9 cellular contexts compared by ENCODE assay signal in genomic region chr12:65685514-65685913, GRCh38.
DNase-seq lines count a peak whose midpoint lies in the region; ATAC-seq, FAIRE-seq and TF ChIP-seq lines count a peak whose summit lies in the region.
"Had no signal": no experiment of that assay in that cellular context is flagged by ENCODE, and none has a peak within 500 bp of the region (broad histone marks: within the 10 kb centered on the region; RNA-seq: fewer than 3 reads in every experiment).

No MANE protein-coding gene starts in this region.

- dilution Hi-C loops in IMR-90 (cut with HindIII; ENCODE audit: low sequenced_read_pairs, unreplicated experiment): no loop called here

- H2AFZ ChIP-seq in IMR-90 (replicated peaks; ENCODE audit: low read length, poor library complexity) (no peak overlapping the region), K562 (ENCODE audit: low read depth, low read length) (no peak overlapping the region)

- peak overlapping the region; percentile 46; the same call in 1 of the 2 replicates for H2BK20ac ChIP-seq in IMR-90 (ENCODE audit: low read depth, low read length)

- no peak overlapping the region for H3K4me3 ChIP-seq in IMR-90 (ENCODE audit: insufficient read depth, low read depth, low read length)
- no peak overlapping the region for H3K4me3 ChIP-seq in K562
- H3K4me3 ChIP-seq in liver (ENCODE audit: low read depth in 1 of 3, low read length in 3 of 3): no peak overlapping the region

- H4K20me1 ChIP-seq in IMR-90 (ENCODE audit: insufficient read depth, low read length) (no peaks in the 10 kb centered on the region), K562 (replicated peaks; ENCODE audit: control insufficient read depth, insufficient read depth, low read length) (no peaks in the 10 kb centered on the region)

- H3K36me3 ChIP-seq in IMR-90 (ENCODE audit: control insufficient read depth, insufficient read depth, low read length) (no peaks in the 10 kb centered on the region), K562 (ENCODE audit: control insufficient read depth, insufficient read depth, low read length) (no peaks in the 10 kb centered on the region), liver (ENCODE audit: control insufficient read depth in 4 of 4, insufficient read depth in 3 of 4, low read depth in 1 of 4, low read length in 3 of 4) (no peaks in the 10 kb centered on the region)

- BruUV-seq in IMR-90 (replicated peaks; lab: Mats Ljungman, UMichigan): no TSS peak
- BruUV-seq in K562 (replicated peaks; lab: Mats Ljungman, UMichigan): no TSS peak

- POLR2A ChIA-PET in IMR-90 (lab: Charles Lee; ENCODE audit: unreplicated experiment): no interaction called here
- POLR2A ChIA-PET in K562 (lab: Yijun Ruan, JAX): no interaction called here

- no peak overlapping the region for H3K18ac ChIP-seq in IMR-90 (ENCODE audit: low read depth, low read length)

- no peaks in the 10 kb centered on the region; the same call in 1 of the 2 replicates for H3K4me1 ChIP-seq in IMR-90 (ENCODE audit: control insufficient read depth, insufficient read depth, low read length)
- H3K4me1 ChIP-seq in K562 (replicated peaks in 1 of 2; ENCODE audit: control insufficient read depth in 2 of 2, insufficient read depth in 2 of 2, low read length in 2 of 2): peaks cover 0 to 10% of the 10 kb centered on the region in 2 experiments; a peak in 2 of 5 replicates
- H3K4me1 ChIP-seq in liver (ENCODE audit: control insufficient read depth in 4 of 4, insufficient read depth in 4 of 4, low read length in 3 of 4): no peaks in the 10 kb centered on the region

- ATAC-seq in IMR-90 (ENCODE audit: low read depth): peak; percentile 59; the same call in 1 of the 2 replicates
- peak; percentile 79 for ATAC-seq in K562

- H3K4me1 Mint-ChIP-seq in activated T-helper 2 cell treated with anti-CD3 and anti-CD28 coated beads, Interferon-gamma antibody, Interleukin-2, Interleukin-4, amounts not matched to agents 10 μg/mL and 5 μg/mL and 100 μg/mL, durations not matched to agents 14 hours and 24 hours and 36 hours (ENCODE audit: low read depth): no peaks in the 10 kb centered on the region

- TF ChIP-seq CTCF in D721Med (IDR thresholded peaks at IDR 0.05; ENCODE audit: insufficient read depth, missing control alignments): peak; percentile 46
- peak; percentile 58 for TF ChIP-seq CTCF in IMR-90 (conservative IDR thresholded peaks at IDR 0.05; ENCODE audit: low read depth, low read length)
- peak; percentile 50 to 70 (median 60) for TF ChIP-seq CTCF in K562 (IDR thresholded peaks at IDR 0.05 in 2 of 3, conservative IDR thresholded peaks at IDR 0.05 in 1 of 3; ENCODE audit: insufficient read depth in 2 of 3, low read depth in 1 of 3, low read length in 3 of 3)
- TF ChIP-seq CTCF in liver (IDR thresholded peaks at IDR 0.05; ENCODE audit: low read depth, low read length, missing input control): peak; percentile 25

- no peaks in the 10 kb centered on the region for H3K27me3 ChIP-seq in IMR-90 (ENCODE audit: control insufficient read depth, insufficient read depth, low read length)
- no peaks in the 10 kb centered on the region for H3K27me3 ChIP-seq in K562 (ENCODE audit: control insufficient read depth in 2 of 2, insufficient read depth in 2 of 2, low read length in 2 of 2)
- H3K27me3 ChIP-seq in liver (ENCODE audit: control insufficient read depth in 4 of 4, insufficient read depth in 4 of 4, low read length in 3 of 4): no peaks in the 10 kb centered on the region

- H3K79me1 ChIP-seq in IMR-90 (ENCODE audit: low read depth in 1 of 2, low read length in 2 of 2): no peaks in the 10 kb centered on the region

- H3K79me2 ChIP-seq in K562 (ENCODE audit: control insufficient read depth, insufficient read depth, low read length): no peaks in the 10 kb centered on the region

- no CpG with 5 or more reads among the region's 4 CpGs for WGBS in IMR-90 (ENCODE audit: extremely low coverage in 2 of 2, insufficient read length in 1 of 2), 2 experiments
- 5% methylated on average over 4 of the region's 4 CpGs for WGBS in K562 (ENCODE audit: insufficient coverage, low coverage, missing lambda C conversion rate)
- 66% methylated on average over 4 of the region's 4 CpGs for WGBS in liver

- H3K36me3 Mint-ChIP-seq in activated T-helper 2 cell treated with anti-CD3 and anti-CD28 coated beads, Interferon-gamma antibody, Interleukin-2, Interleukin-4, amounts not matched to agents 10 μg/mL and 5 μg/mL and 100 μg/mL, durations not matched to agents 14 hours and 24 hours and 36 hours (ENCODE audit: low read depth): no peaks in the 10 kb centered on the region

- H3K27me3 Mint-ChIP-seq in activated T-helper 2 cell treated with anti-CD3 and anti-CD28 coated beads, Interferon-gamma antibody, Interleukin-2, Interleukin-4, amounts not matched to agents 10 μg/mL and 5 μg/mL and 100 μg/mL, durations not matched to agents 14 hours and 24 hours and 36 hours (ENCODE audit: low read depth): peaks cover 4% of the 10 kb centered on the region

- peak overlapping the region; percentile 60 for H2BK5ac ChIP-seq in IMR-90 (ENCODE audit: low read depth, low read length, poor library complexity, severe bottlenecking)

- intact Hi-C loops in IMR-90 (cut with micrococcal nuclease): no loop called here
- intact Hi-C loops in K562 (cut with micrococcal nuclease): loop anchor here (1.0 to 10.0 kb wide), 3 partner anchors 82 to 371 kb away; no protein-coding TSS in a partner anchor
- intact Hi-C loops in activated T-helper 2 cell treated with anti-CD3 and anti-CD28 coated beads, Interferon-gamma antibody, Interleukin-2, Interleukin-4, amounts not matched to agents 10 μg/mL and 5 μg/mL and 100 μg/mL, durations not matched to agents 14 hours and 24 hours and 36 hours (cut with micrococcal nuclease): loop anchor here (5.0 to 10.0 kb wide), 2 partner anchors 128 to 791 kb away; no protein-coding TSS in a partner anchor

- H2BK15ac ChIP-seq in IMR-90 (ENCODE audit: low read depth, low read length): no peak overlapping the region

- TF ChIP-seq RAD21 in IMR-90 (IDR thresholded peaks at IDR 0.05; ENCODE audit: low read length): peak; percentile 64
- peak; percentile 55 to 81 for TF ChIP-seq RAD21 in K562 (CRISPR knock-in tag; conservative IDR thresholded peaks at IDR 0.05 in 1 of 2, IDR thresholded peaks at IDR 0.05 in 1 of 2)
- TF ChIP-seq RAD21 in liver (IDR thresholded peaks at IDR 0.05): peak; percentile 59 to 72

- H3K9ac ChIP-seq in IMR-90 (ENCODE audit: low read depth, low read length) (no peak overlapping the region), K562 (ENCODE audit: insufficient read depth in 1 of 2, low read depth in 2 of 2, low read length in 2 of 2) (no peak overlapping the region), liver (ENCODE audit: low read depth in 1 of 2, low read length in 2 of 2) (no peak overlapping the region)

- H3K4me2 ChIP-seq in IMR-90 (ENCODE audit: low read depth, low read length) (no peak overlapping the region), K562 (ENCODE audit: insufficient read depth, low read length) (no peak overlapping the region)

- TF ChIP-seq POLR2A in IMR-90 (IDR thresholded peaks at IDR 0.05; ENCODE audit: low read depth, low read length) (no peak), K562 (conservative IDR thresholded peaks at IDR 0.05) (no peak)

- H3K27ac ChIP-seq in IMR-90 (ENCODE audit: insufficient read depth, low read length) (no peak overlapping the region), K562 (ENCODE audit: extremely low read depth, low read depth, low read length) (no peak overlapping the region), liver (ENCODE audit: low read depth in 1 of 2, low read length in 2 of 2) (no peak overlapping the region)

- H3K9me3 Mint-ChIP-seq in activated T-helper 2 cell treated with anti-CD3 and anti-CD28 coated beads, Interferon-gamma antibody, Interleukin-2, Interleukin-4, amounts not matched to agents 10 μg/mL and 5 μg/mL and 100 μg/mL, durations not matched to agents 14 hours and 24 hours and 36 hours: no peaks in the 10 kb centered on the region
- H3K9me3 Mint-ChIP-seq: T-helper 1 cell treated with Interleukin-12 subunit alpha and Interleukin-12 subunit beta and Interleukin-4 antibody, amounts not matched to agents 30 μg/mL and 1 μg/mL, for 36 hours had no signal

- FAIRE-seq in D721Med (lab: Jason Lieb, UNC): peak; percentile 11
- FAIRE-seq in K562 (lab: Jason Lieb, UNC): peak; percentile 61

- in situ Hi-C loops in IMR-90 (cut with MboI; ENCODE audit: low sequenced_read_pairs): loop anchor here (25.0 kb wide), 1 partner anchor 373 kb away; no protein-coding TSS in a partner anchor
- in situ Hi-C loops in K562 (cut with MboI): no loop called here

- DNase-seq in D721Med (ENCODE audit: insufficient read length, low spot score) (no peak), IMR-90 (peak; percentile 43), K562 (ENCODE audit: extremely low read depth in 1 of 4, low spot score in 3 of 4) (peak; percentile 20 to 34 (median 25)), amygdala (lab: John Stamatoyannopoulos, UW) (no peak)
- no peak for DNase-seq in activated T-helper 2 cell treated with anti-CD3 and anti-CD28 coated beads, Interferon-gamma antibody, Interleukin-2, Interleukin-4, amounts not matched to agents 10 μg/mL and 5 μg/mL and 100 μg/mL, durations not matched to agents 14 hours and 24 hours and 36 hours (ENCODE audit: low spot score)
- DNase-seq in stimulated activated CD8-positive, alpha-beta memory T cell treated with anti-CD3 and anti-CD28 coated beads, Interleukin-4, amount 100 ng/mL, for 48 hours: no peak
- no peak for DNase-seq in NK-92 treated with Interleukin-12 subunit alpha and Interleukin-12 subunit beta, amount 100 ng/mL, for 24 hours (lab: John Stamatoyannopoulos, UW)

- no peak overlapping the region for H2AK5ac ChIP-seq in IMR-90 (ENCODE audit: low read depth, low read length)

- H4K8ac ChIP-seq in IMR-90 (ENCODE audit: low read depth in 2 of 2, low read length in 2 of 2): no peak overlapping the region

- H3K56ac ChIP-seq in IMR-90 (ENCODE audit: extremely low read depth, insufficient read depth, low read length): no peak overlapping the region

- H3K9me3 ChIP-seq in IMR-90 (ENCODE audit: control insufficient read depth, insufficient read depth, low read length): no peaks in the 10 kb centered on the region
- no peaks in the 10 kb centered on the region for H3K9me3 ChIP-seq in K562 (replicated peaks; ENCODE audit: control insufficient read depth, insufficient read depth, low read depth, low read length)
- H3K9me3 ChIP-seq in liver (ENCODE audit: control insufficient read depth in 4 of 4, low read length in 3 of 4): no peaks in the 10 kb centered on the region

- CTCF ChIA-PET in IMR-90 (lab: Yijun Ruan, JAX): interaction anchor here (0.6 kb wide), 1 partner anchor 514 kb away, joined by 3 read pairs; no protein-coding TSS in a partner anchor
- CTCF ChIA-PET in K562 (lab: Yijun Ruan, JAX; ENCODE audit: low intra/inter-chr PET ratio): interaction anchor here (0.9 to 1.6 kb wide), 2 partner anchors 83 to 120 kb away, joined by 4 to 7 read pairs; no protein-coding TSS in a partner anchor

- no peak overlapping the region for H3K23ac ChIP-seq in IMR-90 (ENCODE audit: low read depth, low read length)

- no peak overlapping the region for H3K14ac ChIP-seq in IMR-90 (replicated peaks; ENCODE audit: low read depth, low read length)

- no peak overlapping the region for H3K4me3 Mint-ChIP-seq in activated T-helper 2 cell treated with anti-CD3 and anti-CD28 coated beads, Interferon-gamma antibody, Interleukin-2, Interleukin-4, amounts not matched to agents 10 μg/mL and 5 μg/mL and 100 μg/mL, durations not matched to agents 14 hours and 24 hours and 36 hours (ENCODE audit: low read depth)
- H3K4me3 Mint-ChIP-seq: T-helper 1 cell treated with Interleukin-12 subunit alpha and Interleukin-12 subunit beta and Interleukin-4 antibody, amounts not matched to agents 30 μg/mL and 1 μg/mL, for 36 hours had no signal

- H3K9me1 ChIP-seq in IMR-90 (ENCODE audit: insufficient read depth, low read length) (no peaks in the 10 kb centered on the region), K562 (ENCODE audit: control insufficient read depth, insufficient read depth, low read length) (no peaks in the 10 kb centered on the region)

- H4K5ac ChIP-seq in IMR-90 (ENCODE audit: low read depth, low read length): no peak overlapping the region

- no peak overlapping the region for H3K27ac Mint-ChIP-seq in activated T-helper 2 cell treated with anti-CD3 and anti-CD28 coated beads, Interferon-gamma antibody, Interleukin-2, Interleukin-4, amounts not matched to agents 10 μg/mL and 5 μg/mL and 100 μg/mL, durations not matched to agents 14 hours and 24 hours and 36 hours
- H3K27ac Mint-ChIP-seq: T-helper 1 cell treated with Interleukin-12 subunit alpha and Interleukin-12 subunit beta and Interleukin-4 antibody, amounts not matched to agents 30 μg/mL and 1 μg/mL, for 36 hours had no signal

- H4K91ac ChIP-seq in IMR-90 (ENCODE audit: insufficient read depth, low read depth, low read length): no peak overlapping the region

- H2AK9ac ChIP-seq in IMR-90 (replicated peaks; ENCODE audit: low read depth, low read length, poor library complexity): no peak overlapping the region

- H3K4ac ChIP-seq in IMR-90 (ENCODE audit: low read depth, low read length): peak overlapping the region; percentile 72; the same call in 1 of the 2 replicates

- TF ChIP-seq EP300 in K562 (IDR thresholded peaks at IDR 0.05; ENCODE audit: low read length): no peak

- peak overlapping the region; percentile 72; the same call in 1 of the 2 replicates for H2BK120ac ChIP-seq in IMR-90 (ENCODE audit: low read depth, low read length)

Comparison
In these comparisons a context has a peak if more than half of its experiments do, and no peak if none do; other contexts are left out.
1. DNase-seq: peak in IMR-90 (single experiment) and K562 (4 of 4); none in D721Med (single experiment), activated T-helper 2 cell treated with anti-CD3 and anti-CD28 coated beads, Interferon-gamma antibody, Interleukin-2, Interleukin-4, amounts not matched to agents 10 μg/mL and 5 μg/mL and 100 μg/mL, durations not matched to agents 14 hours and 24 hours and 36 hours (single experiment), stimulated activated CD8-positive, alpha-beta memory T cell treated with anti-CD3 and anti-CD28 coated beads, Interleukin-4, amount 100 ng/mL, for 48 hours (single experiment), amygdala (0 of 56) and NK-92 treated with Interleukin-12 subunit alpha and Interleukin-12 subunit beta, amount 100 ng/mL, for 24 hours (single experiment).
2. Peak in every context shown above with its lines, with median percentiles within 50 percentile points of each other: CTCF ChIP-seq.